In genomic region chr1:1676087-1676486, GRCh38 we compare ENCODE assay signal across 7 cellular contexts. TPM values are rescaled to one million over a fixed set of nuclear protein-coding genes. Genes with fewer than 3 reads are reported as not detected.
A peak's percentile ranks its signal among the peaks of the same experiment; 100 is the strongest.
DNase-seq lines count a peak whose midpoint lies in the region; ATAC-seq and TF ChIP-seq lines count a peak whose summit lies in the region.
"Not testable (repeated sequence)": the region's sequence is repeated elsewhere in the genome, so short reads cannot be mapped to it uniquely, and the experiment has no call there.
"Had no signal": no experiment of that assay in that cellular context is flagged by ENCODE, and none has a peak within 500 bp of the region (broad histone marks: within the 10 kb centered on the region; RNA-seq: fewer than 3 reads in every experiment).

No MANE protein-coding gene starts in this region.

- H3K27ac ChIP-seq in CD8-positive, alpha-beta T cell (ENCODE audit: low read depth, low read length); lower lobe of right lung; sigmoid colon: not testable (repeated sequence)
- peak overlapping the region; percentile 42; the same call in 1 of the 2 replicates for H3K27ac ChIP-seq in MM.1S (ENCODE audit: low read length)

- H2AFZ ChIP-seq in MM.1S (ENCODE audit: low read length), result not testable (repeated sequence)

- H3K9me2 ChIP-seq in MM.1S (replicated peaks; ENCODE audit: insufficient read depth, low read length), result not testable (repeated sequence)

- not testable (repeated sequence) for H3K36me3 ChIP-seq in CD8-positive, alpha-beta T cell (ENCODE audit: insufficient read depth, low read length); MM.1S (replicated peaks; ENCODE audit: insufficient read depth, low read length)
- H3K36me3 ChIP-seq in lower lobe of right lung, result peaks cover 17% of the 10 kb centered on the region
- H3K36me3 ChIP-seq in sigmoid colon, result peaks cover 0 to 28% (median 13%) of the 10 kb centered on the region in 4 donors

- not testable (repeated sequence) for H3K27ac Mint-ChIP-seq in CD8-positive, alpha-beta T cell; activated naive CD8-positive, alpha-beta T cell treated with anti-CD3 and anti-CD28 coated beads, Interleukin-2, amount 50 U/mL, for 24 hours; effector memory CD8-positive, alpha-beta T cell

- intact Hi-C loops in CD8-positive, alpha-beta T cell (cut with DNase I, micrococcal nuclease), result loop anchor here in 1 of 2 experiments (5.0 kb wide), 1 partner anchor 49 kb away; no protein-coding TSS in a partner anchor
- intact Hi-C loops in lower lobe of right lung (cut with DNase I); sigmoid colon (cut with DNase I): not testable (repeated sequence)

- not testable (repeated sequence) for H3K9me3 ChIP-seq in CD8-positive, alpha-beta T cell (ENCODE audit: low read length); MM.1S (replicated peaks; ENCODE audit: insufficient read depth, low read length); lower lobe of right lung; sigmoid colon

- H3K79me2 ChIP-seq in MM.1S (ENCODE audit: low read length), result peaks cover 29% of the 10 kb centered on the region

- DNase-seq in CD8-positive, alpha-beta T cell, result peak in 1 of 7 experiments; percentile 33
- DNase-seq in MM.1S (peak; percentile 25), lower lobe of right lung (peak; percentile 6), sigmoid colon (peak; percentile 4)
- DNase-seq in activated naive CD8-positive, alpha-beta T cell treated with anti-CD3 and anti-CD28 coated beads, Interleukin-2, amount 50 U/mL, for 24 hours; effector memory CD8-positive, alpha-beta T cell: not testable (repeated sequence)

- not testable (repeated sequence) for H3K4me3 Mint-ChIP-seq in CD8-positive, alpha-beta T cell; activated naive CD8-positive, alpha-beta T cell treated with anti-CD3 and anti-CD28 coated beads, Interleukin-2, amount 50 U/mL, for 24 hours; effector memory CD8-positive, alpha-beta T cell

- peaks cover 21% of the 10 kb centered on the region for H3K4me1 Mint-ChIP-seq in CD8-positive, alpha-beta T cell (ENCODE audit: low read depth)
- H3K4me1 Mint-ChIP-seq in activated naive CD8-positive, alpha-beta T cell treated with anti-CD3 and anti-CD28 coated beads, Interleukin-2, amount 50 U/mL, for 24 hours, result peaks cover 34% of the 10 kb centered on the region
- H3K4me1 Mint-ChIP-seq in effector memory CD8-positive, alpha-beta T cell (ENCODE audit: low read depth in 2 of 2), result peaks cover 20 to 22% of the 10 kb centered on the region in 2 donors

- H3K36me3 Mint-ChIP-seq in CD8-positive, alpha-beta T cell, result peaks cover 26% of the 10 kb centered on the region
- H3K36me3 Mint-ChIP-seq in activated naive CD8-positive, alpha-beta T cell treated with anti-CD3 and anti-CD28 coated beads, Interleukin-2, amount 50 U/mL, for 24 hours (ENCODE audit: low read depth), result not testable (repeated sequence)
- H3K36me3 Mint-ChIP-seq in effector memory CD8-positive, alpha-beta T cell (ENCODE audit: insufficient read depth), result peaks cover 26% of the 10 kb centered on the region

- not testable (repeated sequence) for TF ChIP-seq EP300 in sigmoid colon (IDR thresholded peaks at IDR 0.05)

- H4K20me1 ChIP-seq in MM.1S (ENCODE audit: insufficient read depth, low read length), result not testable (repeated sequence)

- not testable (repeated sequence) for H3K9ac ChIP-seq in MM.1S (ENCODE audit: low read length)

- not testable (repeated sequence) for H3K4me3 ChIP-seq in CD8-positive, alpha-beta T cell (ENCODE audit: low read depth, low read length); MM.1S (ENCODE audit: low read length); lower lobe of right lung; sigmoid colon

- peak; percentile 9 for ATAC-seq in CD8-positive, alpha-beta T cell
- peak; percentile 7 for ATAC-seq in activated naive CD8-positive, alpha-beta T cell treated with anti-CD3 and anti-CD28 coated beads, Interleukin-2, amount 50 U/mL, for 24 hours
- peak; percentile 13 for ATAC-seq in effector memory CD8-positive, alpha-beta T cell (replicated peaks)
- not testable (repeated sequence) for ATAC-seq in lower lobe of right lung

- 84 to 85% methylated on average over 5 to 11 of the region's 21 CpGs for WGBS in sigmoid colon, 2 donors

- CTCF ChIA-PET in CD8-positive, alpha-beta T cell (lab: Charles Lee), result not testable (repeated sequence)

- H3K4me1 ChIP-seq in CD8-positive, alpha-beta T cell (ENCODE audit: insufficient read depth, low read length), result peaks cover 15% of the 10 kb centered on the region
- H3K4me1 ChIP-seq in MM.1S (ENCODE audit: low read length), result peaks cover 20% of the 10 kb centered on the region
- not testable (repeated sequence) for H3K4me1 ChIP-seq in lower lobe of right lung
- peaks cover 0 to 13% (median 11%) of the 10 kb centered on the region in 4 donors for H3K4me1 ChIP-seq in sigmoid colon

- not testable (repeated sequence) for H3K27me3 Mint-ChIP-seq in CD8-positive, alpha-beta T cell (ENCODE audit: low read depth); activated naive CD8-positive, alpha-beta T cell treated with anti-CD3 and anti-CD28 coated beads, Interleukin-2, amount 50 U/mL, for 24 hours; effector memory CD8-positive, alpha-beta T cell

- peaks cover 17% of the 10 kb centered on the region for H3F3A ChIP-seq in MM.1S (ENCODE audit: insufficient read depth, low read length)

- H3K9me3 Mint-ChIP-seq in CD8-positive, alpha-beta T cell; activated naive CD8-positive, alpha-beta T cell treated with anti-CD3 and anti-CD28 coated beads, Interleukin-2, amount 50 U/mL, for 24 hours; effector memory CD8-positive, alpha-beta T cell: not testable (repeated sequence)

- not testable (repeated sequence) for H3K27me3 ChIP-seq in CD8-positive, alpha-beta T cell (ENCODE audit: insufficient read depth, low read length); MM.1S (replicated peaks; ENCODE audit: insufficient read depth, low read length); lower lobe of right lung (ENCODE audit: low read depth); sigmoid colon

- TF ChIP-seq CTCF in CD8-positive, alpha-beta T cell (IDR thresholded peaks at IDR 0.05); MM.1S (IDR thresholded peaks at IDR 0.05; ENCODE audit: low read length); lower lobe of right lung (IDR thresholded peaks at IDR 0.05); sigmoid colon (IDR thresholded peaks at IDR 0.05): not testable (repeated sequence)

- not testable (repeated sequence) for TF ChIP-seq POLR2A in sigmoid colon (IDR thresholded peaks at IDR 0.05)

- POLR2A ChIA-PET in CD8-positive, alpha-beta T cell (lab: Charles Lee), result not testable (repeated sequence)

- H3K4me2 ChIP-seq in MM.1S (ENCODE audit: low read depth, low read length), result not testable (repeated sequence)

RNA-seq across cellular contexts. Expression of gene SLC35E2B, which starts 16.5 kb away (rescaled TPM):
- total RNA-seq in CD8-positive, alpha-beta T cell, result 10 to 100 TPM; 30.0 to 32.4 TPM
- total RNA-seq in lower lobe of right lung, result 52.7 TPM
- total RNA-seq in sigmoid colon, result 10 to 100 TPM; 25.0 to 78.1 (median 31.6) TPM
- polyA plus RNA-seq in sigmoid colon, result 10 to 100 TPM in 2 of 3 donors, 1 to 10 TPM in 1; 9.5 to 38.5 (median 12.0) TPM

RNA-seq across cellular contexts. Expression of gene CDK11B, which starts 17.3 kb away (rescaled TPM):
- total RNA-seq in CD8-positive, alpha-beta T cell, result 10 to 100 TPM; 64.0 to 64.7 TPM
- total RNA-seq in lower lobe of right lung (23.0 TPM), sigmoid colon (10 to 100 TPM; 23.9 to 51.0 (median 27.8) TPM)
- polyA plus RNA-seq in sigmoid colon, result 10 to 100 TPM; 30.0 to 38.4 (median 37.9) TPM

RNA-seq across cellular contexts. Expression of gene MMP23B, which starts 44.1 kb away (rescaled TPM):
- 10 to 100 TPM; 11.9 to 12.3 TPM for total RNA-seq in CD8-positive, alpha-beta T cell
- 27.2 TPM for total RNA-seq in lower lobe of right lung
- 10 to 100 TPM in 2 of 4 donors, 1 to 10 TPM in 2; 1.8 to 58.7 (median 17.2) TPM for total RNA-seq in sigmoid colon
- polyA plus RNA-seq in sigmoid colon, result 1 to 10 TPM; 2.2 to 3.6 (median 2.3) TPM
- total RNA-seq: GM23248 had no signal

RNA-seq across cellular contexts. Expression of gene CDK11A, which starts 48.1 kb away (rescaled TPM):
- total RNA-seq in CD8-positive, alpha-beta T cell, result 100 to 1,000 TPM; 252 to 280 TPM
- 56.1 TPM for total RNA-seq in lower lobe of right lung
- 10 to 100 TPM; 21.6 to 53.7 (median 37.5) TPM for total RNA-seq in sigmoid colon
- 10 to 100 TPM; 19.8 to 35.0 (median 33.1) TPM for polyA plus RNA-seq in sigmoid colon
